14 cellular contexts compared by ENCODE assay signal in genomic region chr5:149782018-149782899, GRCh38. TPM values are rescaled to one million over a fixed set of nuclear protein-coding genes. Genes with fewer than 3 reads are reported as not detected.
DNase-seq lines count a peak whose midpoint lies in the region; ATAC-seq and TF ChIP-seq lines count a peak whose summit lies in the region.
"Had no signal": no experiment of that assay in that cellular context is flagged by ENCODE, and none has a peak within 500 bp of the region (broad histone marks: within the 10 kb centered on the region; RNA-seq: fewer than 3 reads in every experiment).

No MANE protein-coding gene starts in this region.

- H3K27ac ChIP-seq in VCaP: peak overlapping the region; percentile 88; the same call in 1 of the 2 replicates
- H3K27ac ChIP-seq: BLaER1, SJSA1 had no signal

- DNase-seq in M059J (ENCODE audit: low read depth): peak; percentile 32
- DNase-seq in left cardiac atrium: no peak
- peak; percentile 50 for DNase-seq in putamen (ENCODE audit: low spot score)
- no peak for DNase-seq in NCI-H526 treated with DMSO at 0.1 percent for 48 hours (lab: John Stamatoyannopoulos, UW)
- DNase-seq in T-helper 1 cell: no peak
- no peak for DNase-seq in immature natural killer cell
- DNase-seq: mammary epithelial cell; NCI-H187; stimulated activated CD4-positive, alpha-beta T cell treated with anti-CD3 and anti-CD28 coated beads, Interleukin-2, amount 100 ng/mL, for 24 hours had no signal

- H3K4me3 Mint-ChIP-seq in immature natural killer cell: no peak overlapping the region

- no peaks in the 10 kb centered on the region for H3K27me3 Mint-ChIP-seq in immature natural killer cell (ENCODE audit: low read depth in 3 of 3)

- intact Hi-C loops in left cardiac atrium (cut with DNase I): no loop called here

- H3K4me1 Mint-ChIP-seq in immature natural killer cell: peaks cover 4 to 9% of the 10 kb centered on the region in 2 donors

- ATAC-seq in left cardiac atrium (peak; percentile 24 to 46), HG03432 (IDR thresholded peaks at IDR 0.05; ENCODE audit: unreplicated experiment) (no peak)
- ATAC-seq: activated naive CD4-positive, alpha-beta T cell treated with anti-CD3 and anti-CD28 coated beads, Interleukin-2, amount 50 U/mL, for 72 hours had no signal

- TF ChIP-seq CTCF in VCaP (conservative IDR thresholded peaks at IDR 0.05): no peak

- no peak overlapping the region for H3K27ac Mint-ChIP-seq in immature natural killer cell

- no peaks in the 10 kb centered on the region for H3K9me3 Mint-ChIP-seq in immature natural killer cell

- no peaks in the 10 kb centered on the region for H3K36me3 Mint-ChIP-seq in immature natural killer cell

RNA-seq across cellular contexts. Expression of gene PPARGC1B, which starts 52.1 kb away (rescaled TPM):
- total RNA-seq in M059J (2014; rRNA removed; shearing (Covaris generic)): 0.66 and 0.86 TPM in 2 replicates
- 10 to 100 TPM; 11.8 to 12.5 TPM for total RNA-seq in left cardiac atrium
- under 1 TPM in 1 of 3 donors, not detected in 2; 0.62 TPM for polyA plus RNA-seq in immature natural killer cell

Comparison
In these comparisons a context has a peak if more than half of its experiments do, and no peak if none do; other contexts are left out.
1. DNase-seq: peak in M059J (single experiment) and putamen (single experiment); none in left cardiac atrium (single experiment), NCI-H526 treated with DMSO at 0.1 percent for 48 hours (single experiment), T-helper 1 cell (0 of 5) and immature natural killer cell (0 of 3).